In the genomic region with DNA sequence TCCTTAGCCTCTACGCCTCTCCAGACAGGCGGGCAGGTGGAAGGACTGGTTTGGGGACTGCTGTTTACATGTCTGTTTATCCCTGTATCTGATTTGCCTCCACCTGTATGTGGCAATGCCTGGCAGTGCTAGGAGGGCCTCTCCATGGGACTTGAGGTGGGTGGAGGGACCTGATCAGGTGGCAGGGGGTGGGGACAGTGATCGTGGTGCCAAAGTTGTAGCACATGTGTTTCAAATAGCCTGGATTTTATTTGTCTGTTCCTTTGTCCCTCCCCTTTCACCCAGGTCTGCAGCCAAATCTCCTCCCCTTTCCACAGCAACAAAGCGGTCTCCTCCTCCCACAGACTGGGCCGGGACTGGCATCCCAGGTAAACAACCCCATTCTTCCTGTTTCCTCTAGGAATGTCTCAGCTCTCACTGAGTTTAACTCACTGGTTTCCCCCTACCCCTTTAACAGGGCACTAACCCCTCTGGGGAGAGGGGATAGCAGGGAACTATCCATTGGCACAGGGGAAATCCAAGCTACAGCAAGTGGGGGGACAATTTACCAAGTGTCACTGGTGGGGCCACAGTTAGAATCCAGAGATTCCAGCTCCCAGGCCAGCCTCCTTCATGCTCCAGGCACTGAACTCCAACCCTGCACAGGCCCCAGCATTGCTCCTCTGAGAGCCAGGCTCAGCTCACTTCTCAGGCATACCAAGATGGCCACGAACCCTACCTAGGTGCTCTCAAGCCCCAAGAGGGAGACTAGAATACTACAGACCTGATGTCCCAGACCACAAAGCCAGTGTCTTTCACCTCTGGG, we compare ENCODE assay signal across 7 cellular contexts. TPM values are rescaled to one million over a fixed set of nuclear protein-coding genes. Genes with fewer than 3 reads are reported as not detected.
DNase-seq lines count a peak whose midpoint lies in the region; ATAC-seq, FAIRE-seq and TF ChIP-seq lines count a peak whose summit lies in the region.

No MANE protein-coding gene starts in this region.

- CTCF ChIA-PET in HCT116 (lab: Charles Lee) (interaction anchor here (0.6 to 11.3 kb wide), 31 partner anchors 8 to 383 kb away, joined by 3 to 240 read pairs (median 4); a partner anchor contains a TSS), PC-3 (lab: Charles Lee) (interaction anchor here (0.9 to 1.6 kb wide), 6 partner anchors 16 to 71 kb away, joined by 3 to 5 read pairs (median 4); a partner anchor contains a TSS)

- H2AFZ ChIP-seq in HCT116 (ENCODE audit: low read depth, low read length, poor library complexity, severe bottlenecking) (peak overlapping the region; percentile 36), PC-3 (ENCODE audit: low read length) (peak overlapping the region; percentile 30)

- no peaks in the 10 kb centered on the region for H3K79me2 ChIP-seq in HCT116 (ENCODE audit: insufficient read depth, low read length)
- no peaks in the 10 kb centered on the region for H3K79me2 ChIP-seq in PC-3 (ENCODE audit: low read length)

- DNase-seq in HCT116 (ENCODE audit: low read depth, low spot score) (no peak), PC-3 (peak; percentile 78), kidney tubule cell (ENCODE audit: low spot score) (peak; percentile 55), GM19239 (ENCODE audit: insufficient read length, low spot score) (no peak), pons (ENCODE audit: low spot score) (no peak)

- no peaks in the 10 kb centered on the region for H3F3A ChIP-seq in PC-3 (ENCODE audit: low read length, unreplicated experiment)

- no peak for FAIRE-seq in GM19239 (lab: Jason Lieb, UNC)

- TF ChIP-seq CTCF in HCT116 (IDR thresholded peaks at IDR 0.05 in 2 of 3, conservative IDR thresholded peaks at IDR 0.05 in 1 of 3; ENCODE audit: borderline replicate concordance in 1 of 3, insufficient read depth in 1 of 3, low read depth in 2 of 3, low read length in 2 of 3) (no peak), PC-3 (conservative IDR thresholded peaks at IDR 0.05; ENCODE audit: low read depth, low read length) (no peak)

- H4K20me1 ChIP-seq in HCT116 (ENCODE audit: insufficient read depth): no peaks in the 10 kb centered on the region
- no peaks in the 10 kb centered on the region for H4K20me1 ChIP-seq in PC-3 (ENCODE audit: low read length)

- H3K27me3 ChIP-seq in HCT116 (ENCODE audit: insufficient read depth, low read length): no peaks in the 10 kb centered on the region
- H3K27me3 ChIP-seq in PC-3 (ENCODE audit: low read length): no peaks in the 10 kb centered on the region

- H3K27ac ChIP-seq in HCT116 (ENCODE audit: low read depth, low read length) (no peak overlapping the region), PC-3 (ENCODE audit: low read length) (0 out of 2 replicates have a peak overlapping the region, but pooled peaks have one; percentile 4), skin epidermis (peak overlapping the region in 16 of 21 experiments; percentile 9 to 72 (median 59))

- peak; percentile 12 for ATAC-seq in HCT116
- peak; percentile 4; the same call in 1 of the 2 replicates for ATAC-seq in PC-3
- no peak for ATAC-seq in HG02870 (IDR thresholded peaks at IDR 0.05; ENCODE audit: unreplicated experiment)

- intact Hi-C loops in HCT116 (cut with micrococcal nuclease) (no loop called here), PC-3 (cut with micrococcal nuclease) (no loop called here)

- H3K9me3 ChIP-seq in HCT116 (ENCODE audit: control insufficient read depth in 1 of 2, insufficient read depth in 1 of 2, low read depth in 1 of 2, low read length in 2 of 2): no peaks in the 10 kb centered on the region
- H3K9me3 ChIP-seq in PC-3 (ENCODE audit: low read length): no peaks in the 10 kb centered on the region

- H3K4me3 ChIP-seq in HCT116 (replicated peaks in 1 of 2; ENCODE audit: low read depth in 1 of 2, low read length in 2 of 2): no peak overlapping the region
- no peak overlapping the region for H3K4me3 ChIP-seq in PC-3 (ENCODE audit: low read length)
- no peak overlapping the region for H3K4me3 ChIP-seq in skin epidermis

- POLR2A ChIA-PET in HCT116 (lab: Charles Lee) (interaction anchor here (0.9 to 6.4 kb wide), 2 partner anchors 54 to 66 kb away, joined by 5 to 37 read pairs; no protein-coding TSS in a partner anchor), PC-3 (lab: Charles Lee; ENCODE audit: unreplicated experiment) (no interaction called here)

- H3K4me1 ChIP-seq in HCT116 (ENCODE audit: control insufficient read depth in 1 of 2, insufficient read depth in 2 of 2, low read length in 2 of 2) (peaks cover 20 to 63% of the 10 kb centered on the region in 2 experiments), PC-3 (ENCODE audit: insufficient read depth, low read length) (peaks cover 64% of the 10 kb centered on the region)

- H3K9me2 ChIP-seq in HCT116 (ENCODE audit: insufficient read depth) (no peaks in the 10 kb centered on the region), PC-3 (replicated peaks; ENCODE audit: low read length) (no peaks in the 10 kb centered on the region)

- BruUV-seq in HCT116 (replicated peaks; lab: Mats Ljungman, UMichigan) (no TSS peak), PC-3 (replicated peaks; lab: Mats Ljungman, UMichigan) (no TSS peak)

- no peak for TF ChIP-seq RAD21 in HCT116 (IDR thresholded peaks at IDR 0.05; ENCODE audit: low read depth)

- no peaks in the 10 kb centered on the region for H3K36me3 ChIP-seq in HCT116 (ENCODE audit: control insufficient read depth in 1 of 2, insufficient read depth in 2 of 2, low read length in 2 of 2)
- H3K36me3 ChIP-seq in PC-3 (ENCODE audit: low read depth, low read length): no peaks in the 10 kb centered on the region

- RAD21 ChIA-PET in HCT116 (lab: Charles Lee; ENCODE audit: low non-redundant PET in 1 of 2, low total read pairs in 2 of 2, uncharacterized antibody in 2 of 2, unreplicated experiment in 2 of 2): interaction anchor here (1.0 to 1.2 kb wide), 3 partner anchors 66 to 68 kb away, joined by 3 to 7 read pairs (median 3); no protein-coding TSS in a partner anchor

- H3K9ac ChIP-seq in HCT116 (ENCODE audit: low read length) (no peak overlapping the region), PC-3 (ENCODE audit: low read length) (no peak overlapping the region)

- TF ChIP-seq POLR2A in HCT116 (IDR thresholded peaks at IDR 0.05; ENCODE audit: borderline replicate concordance, extremely low read depth, insufficient read depth, insufficient read length): no peak

- H3K4me2 ChIP-seq in HCT116 (ENCODE audit: low read length): 0 out of 2 replicates have a peak overlapping the region, but pooled peaks have one; percentile 5
- H3K4me2 ChIP-seq in PC-3 (ENCODE audit: low read length): peak overlapping the region; percentile 58

TF ChIP-seq in HCT116, 20 proteins besides CTCF, POLR2A, EP300 and RAD21:
- TF ChIP-seq, protein P1, sequence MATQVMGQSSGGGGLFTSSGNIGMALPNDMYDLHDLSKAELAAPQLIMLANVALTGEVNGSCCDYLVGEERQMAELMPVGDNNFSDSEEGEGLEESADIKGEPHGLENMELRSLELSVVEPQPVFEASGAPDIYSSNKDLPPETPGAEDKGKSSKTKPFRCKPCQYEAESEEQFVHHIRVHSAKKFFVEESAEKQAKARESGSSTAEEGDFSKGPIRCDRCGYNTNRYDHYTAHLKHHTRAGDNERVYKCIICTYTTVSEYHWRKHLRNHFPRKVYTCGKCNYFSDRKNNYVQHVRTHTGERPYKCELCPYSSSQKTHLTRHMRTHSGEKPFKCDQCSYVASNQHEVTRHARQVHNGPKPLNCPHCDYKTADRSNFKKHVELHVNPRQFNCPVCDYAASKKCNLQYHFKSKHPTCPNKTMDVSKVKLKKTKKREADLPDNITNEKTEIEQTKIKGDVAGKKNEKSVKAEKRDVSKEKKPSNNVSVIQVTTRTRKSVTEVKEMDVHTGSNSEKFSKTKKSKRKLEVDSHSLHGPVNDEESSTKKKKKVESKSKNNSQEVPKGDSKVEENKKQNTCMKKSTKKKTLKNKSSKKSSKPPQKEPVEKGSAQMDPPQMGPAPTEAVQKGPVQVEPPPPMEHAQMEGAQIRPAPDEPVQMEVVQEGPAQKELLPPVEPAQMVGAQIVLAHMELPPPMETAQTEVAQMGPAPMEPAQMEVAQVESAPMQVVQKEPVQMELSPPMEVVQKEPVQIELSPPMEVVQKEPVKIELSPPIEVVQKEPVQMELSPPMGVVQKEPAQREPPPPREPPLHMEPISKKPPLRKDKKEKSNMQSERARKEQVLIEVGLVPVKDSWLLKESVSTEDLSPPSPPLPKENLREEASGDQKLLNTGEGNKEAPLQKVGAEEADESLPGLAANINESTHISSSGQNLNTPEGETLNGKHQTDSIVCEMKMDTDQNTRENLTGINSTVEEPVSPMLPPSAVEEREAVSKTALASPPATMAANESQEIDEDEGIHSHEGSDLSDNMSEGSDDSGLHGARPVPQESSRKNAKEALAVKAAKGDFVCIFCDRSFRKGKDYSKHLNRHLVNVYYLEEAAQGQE (IDR thresholded peaks at IDR 0.05; ENCODE audit: low read depth): no peak
- TF ChIP-seq EGR1 (IDR thresholded peaks at IDR 0.05; ENCODE audit: low read depth): no peak
- no peak for TF ChIP-seq EZH2 (IDR thresholded peaks at IDR 0.05)
- no peak for TF ChIP-seq SRF (IDR thresholded peaks at IDR 0.05; ENCODE audit: low read depth)
- TF ChIP-seq FOSL1 (IDR thresholded peaks at IDR 0.05; ENCODE audit: low read depth): no peak
- TF ChIP-seq CBX3 (IDR thresholded peaks at IDR 0.05; ENCODE audit: low read depth): no peak
- no peak for TF ChIP-seq JUND (IDR thresholded peaks at IDR 0.05)
- TF ChIP-seq, protein P2, sequence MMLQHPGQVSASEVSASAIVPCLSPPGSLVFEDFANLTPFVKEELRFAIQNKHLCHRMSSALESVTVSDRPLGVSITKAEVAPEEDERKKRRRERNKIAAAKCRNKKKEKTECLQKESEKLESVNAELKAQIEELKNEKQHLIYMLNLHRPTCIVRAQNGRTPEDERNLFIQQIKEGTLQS (IDR thresholded peaks at IDR 0.05): no peak
- no peak for TF ChIP-seq CEBPB (IDR thresholded peaks at IDR 0.05; ENCODE audit: low read depth)
- no peak for TF ChIP-seq SIN3A (IDR thresholded peaks at IDR 0.05; ENCODE audit: low read depth)

RNA-seq across cellular contexts. Expression of a gene that starts 22.9 kb away (rescaled TPM):
- 9.1 TPM for total RNA-seq in HCT116 (2021; ENCODE audit: unreplicated experiment)
- polyA plus RNA-seq in HCT116 (2012): 4.9 and 7.1 TPM in 2 replicates
- total RNA-seq in PC-3 (2014; rRNA removed): 4.2 and 6.2 TPM in 2 replicates

RNA-seq across cellular contexts. Expression of a gene that starts 34.0 kb away (rescaled TPM):
- total RNA-seq in HCT116 (2021; ENCODE audit: unreplicated experiment) (81.4 TPM), PC-3 (2014; rRNA removed) (41.0 and 54.4 TPM in 2 replicates)
- 27.4 and 29.4 TPM in 2 replicates for polyA plus RNA-seq in HCT116 (2012)

Comparison
In these comparisons a context has a peak if more than half of its experiments do, and no peak if none do; other contexts are left out.
1. DNase-seq: peak in PC-3 (single experiment) and kidney tubule cell (single experiment); none in HCT116 (single experiment), GM19239 (single experiment) and pons (single experiment).